Comparison of ENCODE assay signal across 14 cellular contexts in genomic region chr14:99609245-99610117, GRCh38. TPM values are rescaled to one million over a fixed set of nuclear protein-coding genes. Genes with fewer than 3 reads are reported as not detected.
DNase-seq lines count a peak whose midpoint lies in the region; ATAC-seq, FAIRE-seq and TF ChIP-seq lines count a peak whose summit lies in the region.
"Had no signal": no experiment of that assay in that cellular context is flagged by ENCODE, and none has a peak within 500 bp of the region (broad histone marks: within the 10 kb centered on the region; RNA-seq: fewer than 3 reads in every experiment).

No MANE protein-coding gene starts in this region.

- POLR2A ChIA-PET in HepG2 (lab: Yijun Ruan, JAX) = interaction anchor here (0.9 to 1.1 kb wide), 2 partner anchors 54 to 129 kb away, joined by 4 to 6 read pairs; partner anchors contain the start of genes CCNK and SETD3

- no peaks in the 10 kb centered on the region for H3K79me1 ChIP-seq in H9 (ENCODE audit: insufficient read depth, low read depth, low read length, poor library complexity, severe bottlenecking)

- no peak overlapping the region for H2BK5ac ChIP-seq in H9 (ENCODE audit: insufficient read length, low read length)

- no TSS peak for BruUV-seq in HepG2 (replicated peaks; lab: Mats Ljungman, UMichigan)

- no peak overlapping the region for H4K91ac ChIP-seq in H9 (ENCODE audit: insufficient read length, low read depth, low read length)

- H3K23ac ChIP-seq in H9 (ENCODE audit: insufficient read length, low read depth, low read length) = no peak overlapping the region

- peaks cover 15% of the 10 kb centered on the region for H3K4me1 ChIP-seq in DND-41 (ENCODE audit: insufficient read depth, low read length)
- peaks cover 54% of the 10 kb centered on the region for H3K4me1 ChIP-seq in HepG2 (ENCODE audit: insufficient read depth, low read length)
- H3K4me1 ChIP-seq in H9 (ENCODE audit: insufficient read depth, low read length) = no peaks in the 10 kb centered on the region

- CTCF ChIA-PET in HepG2 (lab: Yijun Ruan, JAX; ENCODE audit: low intra/inter-chr PET ratio, low total read pairs) = interaction anchor here (1.2 to 1.3 kb wide), 2 partner anchors 59 to 91 kb away, joined by 3 read pairs; no protein-coding TSS in a partner anchor

- peaks cover 4% of the 10 kb centered on the region for H3K27me3 ChIP-seq in DND-41 (ENCODE audit: insufficient read depth, low read length, poor library complexity)
- peaks cover 1 to 13% of the 10 kb centered on the region in 2 experiments; a peak in 1 of 5 replicates for H3K27me3 ChIP-seq in HepG2 (ENCODE audit: control insufficient read depth in 1 of 2, insufficient read depth in 2 of 2, low read length in 2 of 2)
- peaks cover 4% of the 10 kb centered on the region; the same call in 1 of the 2 replicates for H3K27me3 ChIP-seq in H9 (ENCODE audit: insufficient read depth, low read length)

- DNase-seq in NCI-H146 (lab: John Stamatoyannopoulos, UW) (peak; percentile 35), NCI-H146 treated with DMSO at 0.1 percent for 48 hours (lab: John Stamatoyannopoulos, UW; ENCODE audit: unreplicated experiment) (no peak), DND-41 (no peak), UCSD-AML1 (lab: John Stamatoyannopoulos, UW; ENCODE audit: unreplicated experiment) (peak; percentile 26), HepG2 (ENCODE audit: low spot score) (peak; percentile 51), GM12892 (ENCODE audit: insufficient read length) (no peak), H9 (no peak)
- DNase-seq: 8988T, NCI-H2029 treated with DMSO at 0.1 percent for 48 hours had no signal

- peaks cover 6% of the 10 kb centered on the region for H3K23me2 ChIP-seq in H9 (ENCODE audit: insufficient read length, low read depth, low read length, poor library complexity, severe bottlenecking)

- no peak overlapping the region for H2BK12ac ChIP-seq in H9 (ENCODE audit: insufficient read length, low read depth, low read length)

- no peak overlapping the region; the same call in 1 of the 2 replicates for H3K14ac ChIP-seq in H9 (ENCODE audit: insufficient read depth, low read length)

- H3K9me3 Mint-ChIP-seq in H9 = no peaks in the 10 kb centered on the region
- H3K9me3 Mint-ChIP-seq: stimulated activated memory B cell treated with anti-CD40 and anti-IgM and Interleukin-4, amounts not matched to agents 10 μg/mL and 1 μg/mL and 100 μg/mL, for 72 hours had no signal

- FAIRE-seq in HepG2 (lab: Jason Lieb, UNC) = peak; percentile 86
- no peak for FAIRE-seq in GM12892 (lab: Jason Lieb, UNC)
- FAIRE-seq: colon, frontal cortex had no signal

- no peaks in the 10 kb centered on the region; a peak in 1 of 7 replicates for H3K36me3 Mint-ChIP-seq in H9 (ENCODE audit: insufficient read depth in 1 of 3, low read depth in 3 of 3)
- H3K36me3 Mint-ChIP-seq: stimulated activated memory B cell treated with anti-CD40 and anti-IgM and Interleukin-4, amounts not matched to agents 10 μg/mL and 1 μg/mL and 100 μg/mL, for 72 hours had no signal

- H3K4ac ChIP-seq in H9 (ENCODE audit: low read depth, low read length) = no peak overlapping the region

- H3K9ac ChIP-seq in DND-41 (ENCODE audit: low read depth, low read length) (no peak overlapping the region), HepG2 (ENCODE audit: insufficient read depth, low read depth, low read length) (no peak overlapping the region), H9 (ENCODE audit: extremely low read depth, insufficient read length, low read length) (no peak overlapping the region)

- no peak overlapping the region for H4K8ac ChIP-seq in H9 (replicated peaks; ENCODE audit: insufficient read length, low read depth, low read length)

- H2AK5ac ChIP-seq in H9 (ENCODE audit: insufficient read length, low read length) = no peak overlapping the region

- H3K4me3 ChIP-seq in DND-41 (ENCODE audit: low read depth in 1 of 2, low read length in 2 of 2) (no peak overlapping the region), HepG2 (replicated peaks in 1 of 3; ENCODE audit: insufficient read depth in 1 of 3, low read depth in 2 of 3, low read length in 3 of 3) (no peak overlapping the region)

- H3K4me2 ChIP-seq in DND-41 (ENCODE audit: insufficient read depth, low read length) (no peak overlapping the region), HepG2 (ENCODE audit: low read depth, low read length) (peak overlapping the region; percentile 45; the same call in 1 of the 2 replicates), H9 (ENCODE audit: insufficient read depth, insufficient read length, low read length) (no peak overlapping the region)

- no peak overlapping the region for H3K18ac ChIP-seq in H9 (ENCODE audit: insufficient read length, low read depth, low read length)

- TF ChIP-seq EP300 in HepG2 (IDR thresholded peaks at IDR 0.05; ENCODE audit: low read depth in 2 of 2, low read length in 2 of 2) (no peak), HepG2 (CRISPR knock-in tag; IDR thresholded peaks at IDR 0.05; ENCODE audit: borderline replicate concordance) (no peak)

- peak overlapping the region in 1 of 3 experiments; percentile 19; a peak in 1 of 7 replicates for H3K27ac Mint-ChIP-seq in H9
- H3K27ac Mint-ChIP-seq: stimulated activated memory B cell treated with anti-CD40 and anti-IgM and Interleukin-4, amounts not matched to agents 10 μg/mL and 1 μg/mL and 100 μg/mL, for 72 hours had no signal

- TF ChIP-seq CTCF in DND-41 (IDR thresholded peaks at IDR 0.05; ENCODE audit: borderline replicate concordance, extremely low read depth, low read length, poor library complexity, severe bottlenecking) (peak; percentile 37), HepG2 (CRISPR knock-in tag; IDR thresholded peaks at IDR 0.05) (peak; percentile 75), H9 (conservative IDR thresholded peaks at IDR 0.05) (no peak)

- no peak overlapping the region for H2BK120ac ChIP-seq in H9 (ENCODE audit: low read depth, low read length, poor library complexity, severe bottlenecking)

- H2AFZ ChIP-seq in DND-41 (ENCODE audit: low read depth, low read length) (no peak overlapping the region), HepG2 (ENCODE audit: low read length) (no peak overlapping the region), H9 (ENCODE audit: low read length) (no peak overlapping the region)

- 15% methylated on average over 5 of the region's 9 CpGs for WGBS in HepG2 (ENCODE audit: low lambda C conversion rate)
- no CpG with 5 or more reads among the region's 9 CpGs for WGBS in H9 (ENCODE audit: extremely low coverage, insufficient read length, low lambda C conversion rate)

- no peak overlapping the region for H3K4me3 Mint-ChIP-seq in H9
- H3K4me3 Mint-ChIP-seq: stimulated activated memory B cell treated with anti-CD40 and anti-IgM and Interleukin-4, amounts not matched to agents 10 μg/mL and 1 μg/mL and 100 μg/mL, for 72 hours had no signal

- no peak overlapping the region for H4K5ac ChIP-seq in H9 (ENCODE audit: insufficient read length, low read depth, low read length)

- H3K36me3 ChIP-seq in DND-41 (ENCODE audit: insufficient read depth, low read length) = no peaks in the 10 kb centered on the region
- H3K36me3 ChIP-seq in HepG2 (replicated peaks in 1 of 2; ENCODE audit: control insufficient read depth in 1 of 2, insufficient read depth in 2 of 2, low read length in 2 of 2) = no peaks in the 10 kb centered on the region

- no peak overlapping the region for H3K56ac ChIP-seq in H9 (ENCODE audit: insufficient read length, low read depth, low read length)

- TF ChIP-seq POLR2A in HepG2 (IDR thresholded peaks at IDR 0.05; ENCODE audit: insufficient read depth in 1 of 2, low read depth in 2 of 2, low read length in 2 of 2) (no peak), GM12892 (IDR thresholded peaks at IDR 0.05; ENCODE audit: low read depth, low read length) (no peak)

- peaks cover 21 to 31% of the 10 kb centered on the region in 2 experiments for H3K4me1 Mint-ChIP-seq in H9

- peaks cover 4% of the 10 kb centered on the region; the same call in 1 of the 2 replicates for H3K79me2 ChIP-seq in DND-41 (ENCODE audit: insufficient read depth, low read length)
- no peaks in the 10 kb centered on the region for H3K79me2 ChIP-seq in HepG2 (ENCODE audit: insufficient read depth, low read length)
- H3K79me2 ChIP-seq in H9 (ENCODE audit: insufficient read depth, low read length) = no peaks in the 10 kb centered on the region

- peak; percentile 34; the same call in 1 of the 2 replicates for TF ChIP-seq RAD21 in HepG2 (CRISPR knock-in tag; IDR thresholded peaks at IDR 0.05)

- ATAC-seq in DND-41 (ENCODE audit: insufficient read depth, low read depth) (no peak), HepG2 (peak; percentile 61), HG03432 (IDR thresholded peaks at IDR 0.05; ENCODE audit: unreplicated experiment) (no peak)
- ATAC-seq: Panc1; stimulated activated memory B cell treated with anti-CD40 and anti-IgM and Interleukin-4, amounts not matched to agents 10 μg/mL and 1 μg/mL and 100 μg/mL, for 72 hours had no signal

- no peaks in the 10 kb centered on the region for H3K9me3 ChIP-seq in DND-41 (ENCODE audit: insufficient read depth, low read length, severe bottlenecking)
- no peaks in the 10 kb centered on the region for H3K9me3 ChIP-seq in HepG2 (ENCODE audit: low read length)
- H3K9me3 ChIP-seq in H9 (ENCODE audit: control insufficient read depth, low read depth, low read length) = no peaks in the 10 kb centered on the region

- H3K27ac ChIP-seq in DND-41 (ENCODE audit: low read length) = no peak overlapping the region
- H3K27ac ChIP-seq in HepG2 (ENCODE audit: extremely low read length, insufficient read depth, low read length) = no peak overlapping the region
- H3K27ac ChIP-seq in H9 (ENCODE audit: insufficient read length, low read depth, low read length) = no peak overlapping the region

- H4K20me1 ChIP-seq in DND-41 (ENCODE audit: insufficient read depth, low read length) (peaks cover 10% of the 10 kb centered on the region; the same call in 1 of the 2 replicates), HepG2 (ENCODE audit: insufficient read depth, low read length) (no peaks in the 10 kb centered on the region), H9 (ENCODE audit: control insufficient read depth, insufficient read depth, insufficient read length) (no peaks in the 10 kb centered on the region)

- H2BK15ac ChIP-seq in H9 (ENCODE audit: low read depth, low read length) = no peak overlapping the region

- no peak overlapping the region for H3T11ph ChIP-seq in H9 (ENCODE audit: low read length)

- intact Hi-C loops in HepG2 (cut with micrococcal nuclease; ENCODE audit: unreplicated experiment) = no loop called here

- in situ Hi-C loops in HepG2 (cut with HindIII; ENCODE audit: extremely low pct_ligation_motif_present, low pct_unique_long_range_greater_than_20kb) = no loop called here

- H3K27me3 Mint-ChIP-seq in H9 (ENCODE audit: low read depth) = peaks cover 36% of the 10 kb centered on the region

- no peak overlapping the region for H2BK20ac ChIP-seq in H9 (ENCODE audit: low read depth, low read length, poor library complexity, severe bottlenecking)

RNA-seq across cellular contexts. Expression of gene CCDC85C, which starts 5.5 kb away (rescaled TPM):
- total RNA-seq in HepG2 (2016; rRNA removed; fragmentation: Illumina TruSeq; extraction: Trizol) (43.8 and 47.6 TPM in 2 replicates), H9 (2021) (33.2 and 36.3 TPM in 2 replicates)
- total RNA-seq in HepG2 (2016; cell fraction: cytosol; rRNA removed; fragmentation: Illumina TruSeq; extraction: Trizol; ENCODE audit: low read depth) = 4.3 and 4.6 TPM in 2 replicates
- 33.8 and 47.0 TPM in 2 replicates for total RNA-seq in HepG2 (2016; cell fraction: insoluble cytoplasmic fraction; rRNA removed; fragmentation: Illumina TruSeq; extraction: Trizol)
- 30.8 and 30.9 TPM in 2 replicates for total RNA-seq in HepG2 (2016; cell fraction: membrane; rRNA removed; fragmentation: Illumina TruSeq; extraction: Trizol)
- 23.1 and 29.3 TPM in 2 replicates for total RNA-seq in HepG2 (2016; cell fraction: nucleus; rRNA removed; fragmentation: Illumina TruSeq; extraction: Trizol)
- 18.8 and 30.3 TPM in 2 replicates for polyA plus RNA-seq in HepG2 (2011; rRNA removed)
- polyA plus RNA-seq in HepG2 (2011; cell fraction: cytosol; rRNA removed) = 21.2 and 24.0 TPM in 2 replicates
- 30.3 and 32.6 TPM in 2 replicates for polyA plus RNA-seq in HepG2 (2011; cell fraction: nucleus; rRNA removed)
- 41.6 and 57.3 TPM in 2 replicates for polyA plus RNA-seq in HepG2 (2012)
- 4.1 and 4.6 TPM in 2 replicates for polyA plus RNA-seq in HepG2 (2016; cell fraction: cytosol; fragmentation: Illumina TruSeq; extraction: Trizol; ENCODE audit: low read depth)
- 36.1 and 43.0 TPM in 2 replicates for polyA plus RNA-seq in HepG2 (2016; cell fraction: insoluble cytoplasmic fraction; fragmentation: Illumina TruSeq; extraction: Trizol; ENCODE audit: low read depth)
- 18.9 and 20.2 TPM in 2 replicates for polyA plus RNA-seq in HepG2 (2016; cell fraction: membrane; fragmentation: Illumina TruSeq; extraction: Trizol; ENCODE audit: low read depth)
- polyA plus RNA-seq in HepG2 (2016; cell fraction: nucleus; fragmentation: Illumina TruSeq; extraction: Trizol; ENCODE audit: insufficient read depth, low read depth) = 40.1 and 40.7 TPM in 2 replicates
- polyA minus RNA-seq in HepG2 (2011; rRNA and poly(A)+ RNA removed; ENCODE audit: low replicate concordance) = 44.2 and 114 TPM in 2 replicates
- 33.8 and 37.6 TPM in 2 replicates for polyA minus RNA-seq in HepG2 (2011; cell fraction: cytosol; rRNA and poly(A)+ RNA removed)
- 11.8 and 12.0 TPM in 2 replicates for polyA minus RNA-seq in HepG2 (2011; cell fraction: nucleus; rRNA and poly(A)+ RNA removed)
- polyA plus RNA-seq in GM12892 (2012; ENCODE audit: missing spikeins) = 1.2 TPM

RNA-seq across cellular contexts. Expression of gene HHIPL1, which starts 35.4 kb away (rescaled TPM):
- total RNA-seq in HepG2 (2016; rRNA removed; fragmentation: Illumina TruSeq; extraction: Trizol) = not detected in 2 replicates
- not detected in 2 replicates for total RNA-seq in HepG2 (2016; cell fraction: cytosol; rRNA removed; fragmentation: Illumina TruSeq; extraction: Trizol; ENCODE audit: low read depth)
- not detected in 2 replicates for total RNA-seq in HepG2 (2016; cell fraction: insoluble cytoplasmic fraction; rRNA removed; fragmentation: Illumina TruSeq; extraction: Trizol)
- total RNA-seq in HepG2 (2016; cell fraction: membrane; rRNA removed; fragmentation: Illumina TruSeq; extraction: Trizol) = not detected in 2 replicates
- not detected in 2 replicates for total RNA-seq in HepG2 (2016; cell fraction: nucleus; rRNA removed; fragmentation: Illumina TruSeq; extraction: Trizol)
- 0.01 TPM in 1 of 2 replicates, not detected in the other for polyA plus RNA-seq in HepG2 (2011; rRNA removed)
- not detected in 2 replicates for polyA plus RNA-seq in HepG2 (2011; cell fraction: cytosol; rRNA removed)
- polyA plus RNA-seq in HepG2 (2011; cell fraction: nucleus; rRNA removed) = not detected in 2 replicates
- polyA plus RNA-seq in HepG2 (2012) = 0.03 TPM in 1 of 2 replicates, not detected in the other
- polyA plus RNA-seq in HepG2 (2016; cell fraction: cytosol; fragmentation: Illumina TruSeq; extraction: Trizol; ENCODE audit: low read depth) = not detected in 2 replicates
- polyA plus RNA-seq in HepG2 (2016; cell fraction: insoluble cytoplasmic fraction; fragmentation: Illumina TruSeq; extraction: Trizol; ENCODE audit: low read depth) = not detected in 2 replicates
- not detected in 2 replicates for polyA plus RNA-seq in HepG2 (2016; cell fraction: membrane; fragmentation: Illumina TruSeq; extraction: Trizol; ENCODE audit: low read depth)
- not detected in 2 replicates for polyA plus RNA-seq in HepG2 (2016; cell fraction: nucleus; fragmentation: Illumina TruSeq; extraction: Trizol; ENCODE audit: insufficient read depth, low read depth)
- polyA minus RNA-seq in HepG2 (2011; rRNA and poly(A)+ RNA removed; ENCODE audit: low replicate concordance) = not detected in 2 replicates
- not detected in 2 replicates for polyA minus RNA-seq in HepG2 (2011; cell fraction: cytosol; rRNA and poly(A)+ RNA removed)
- 0.12 TPM in 1 of 2 replicates, not detected in the other for polyA minus RNA-seq in HepG2 (2011; cell fraction: nucleus; rRNA and poly(A)+ RNA removed)
- not detected for polyA plus RNA-seq in GM12892 (2012; ENCODE audit: missing spikeins)
- total RNA-seq in H9 (2021) = 2.6 and 2.9 TPM in 2 replicates

Comparison
In these comparisons a context has a peak if more than half of its experiments do, and no peak if none do; other contexts are left out.
1. DNase-seq: peak in NCI-H146 (single experiment), UCSD-AML1 (single experiment) and HepG2 (single experiment); none in NCI-H146 treated with DMSO at 0.1 percent for 48 hours (single experiment), DND-41 (single experiment), GM12892 (single experiment) and H9 (single experiment).